Comparison of ENCODE assay signal across 8 cellular contexts in the genomic region with DNA sequence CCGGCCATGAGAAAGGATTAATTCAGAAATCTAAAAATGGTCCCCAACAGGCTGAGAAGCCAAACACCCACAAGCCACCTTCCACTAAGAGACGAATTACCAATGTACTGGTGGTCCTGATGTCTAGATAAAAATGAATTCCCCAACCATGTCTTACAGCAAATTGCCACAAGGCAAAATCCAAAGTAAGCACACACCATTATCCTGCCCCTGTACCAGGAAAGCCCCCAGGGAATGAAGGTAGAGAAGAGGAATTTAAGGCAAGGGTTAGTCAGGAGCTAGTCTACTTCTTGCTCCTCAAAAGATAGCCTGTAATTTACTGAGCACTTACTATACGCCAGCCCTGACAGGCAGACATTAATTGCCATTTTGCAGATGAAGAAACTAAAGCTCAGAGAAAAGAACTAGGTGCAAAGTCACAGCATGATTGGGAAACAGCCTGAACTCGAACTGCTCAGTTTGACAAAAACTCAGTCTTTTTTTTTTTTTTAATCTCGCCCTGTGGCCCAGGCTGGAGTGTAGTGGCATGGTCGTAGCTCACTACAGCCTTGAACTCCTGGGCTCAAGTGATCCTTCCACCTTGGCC.
A peak's percentile ranks its signal among the peaks of the same experiment; 100 is the strongest.
DNase-seq lines count a peak whose midpoint lies in the region; ATAC-seq and TF ChIP-seq lines count a peak whose summit lies in the region.

No MANE protein-coding gene starts in this region.

- H2AFZ ChIP-seq in MM.1S (ENCODE audit: low read length) (no peak overlapping the region), neural progenitor cell (replicated peaks) (no peak overlapping the region)

- no peak for DNase-seq in CD4-positive, alpha-beta T cell
- DNase-seq in MM.1S (peak; percentile 15), neural progenitor cell (ENCODE audit: low spot score) (no peak), NCI-H446 treated with DMSO at 0.1 percent for 48 hours (lab: John Stamatoyannopoulos, UW) (no peak)
- no peak for DNase-seq in stimulated activated CD4-positive, alpha-beta T cell treated with anti-CD3 and anti-CD28 coated beads, Interleukin-4, amount 100 ng/mL, for 1 hour

- peaks cover 54% of the 10 kb centered on the region for H3K4me1 ChIP-seq in MM.1S (ENCODE audit: low read length)
- peaks cover 64% of the 10 kb centered on the region for H3K4me1 ChIP-seq in neural progenitor cell

- peak overlapping the region; percentile 56 for H3K4me3 ChIP-seq in MM.1S (ENCODE audit: low read length)
- no peak overlapping the region for H3K4me3 ChIP-seq in neural progenitor cell

- H3K36me3 ChIP-seq in MM.1S (replicated peaks; ENCODE audit: insufficient read depth, low read length) (no peaks in the 10 kb centered on the region), neural progenitor cell (no peaks in the 10 kb centered on the region)

- H3K9ac ChIP-seq in MM.1S (ENCODE audit: low read length) (peak overlapping the region; percentile 92), neural progenitor cell (no peak overlapping the region)

- peak overlapping the region; percentile 74 for H3K27ac ChIP-seq in CD4-positive, alpha-beta T cell (ENCODE audit: low read depth, low read length)
- H3K27ac ChIP-seq in MM.1S (ENCODE audit: low read length) (peak overlapping the region; percentile 99), cingulate gyrus (ENCODE audit: low read depth, low read length) (peak overlapping the region; percentile 52), neural progenitor cell (no peak overlapping the region)

- CTCF ChIA-PET in CD4-positive, alpha-beta T cell (lab: Charles Lee): interaction anchor here (1.5 kb wide), 1 partner anchor 84 kb away, joined by 4 read pairs; no protein-coding TSS in a partner anchor

- no peaks in the 10 kb centered on the region for H3K27me3 ChIP-seq in CD4-positive, alpha-beta T cell (ENCODE audit: control insufficient read depth, insufficient read depth, low read length)
- H3K27me3 ChIP-seq in MM.1S (replicated peaks; ENCODE audit: insufficient read depth, low read length) (no peaks in the 10 kb centered on the region), neural progenitor cell (no peaks in the 10 kb centered on the region)

- H3K27ac Mint-ChIP-seq in CD4-positive, alpha-beta T cell: peak overlapping the region; percentile 96
- peak overlapping the region; percentile 87 for H3K27ac Mint-ChIP-seq in neural progenitor cell

- H3F3A ChIP-seq in MM.1S (ENCODE audit: insufficient read depth, low read length): peaks cover 45% of the 10 kb centered on the region
- H3F3A ChIP-seq in neural progenitor cell (ENCODE audit: low read depth): peaks cover 26% of the 10 kb centered on the region

- peaks cover 96% of the 10 kb centered on the region for H3K4me1 Mint-ChIP-seq in CD4-positive, alpha-beta T cell (ENCODE audit: low read depth)
- peaks cover 81% of the 10 kb centered on the region for H3K4me1 Mint-ChIP-seq in neural progenitor cell

- H3K9me3 ChIP-seq in CD4-positive, alpha-beta T cell (ENCODE audit: control insufficient read depth, low read length): no peaks in the 10 kb centered on the region
- H3K9me3 ChIP-seq in MM.1S (replicated peaks; ENCODE audit: insufficient read depth, low read length): no peaks in the 10 kb centered on the region
- no peaks in the 10 kb centered on the region for H3K9me3 ChIP-seq in neural progenitor cell (ENCODE audit: low read depth)

- H3K4me2 ChIP-seq in MM.1S (ENCODE audit: low read depth, low read length) (peak overlapping the region; percentile 93), neural progenitor cell (no peak overlapping the region)

- intact Hi-C loops in CD4-positive, alpha-beta T cell (cut with DNase I, micrococcal nuclease): loop anchor here (2.0 to 5.0 kb wide), 5 partner anchors 13 to 83 kb away; no protein-coding TSS in a partner anchor

- no peak for TF ChIP-seq CTCF in CD4-positive, alpha-beta T cell (IDR thresholded peaks at IDR 0.05)
- TF ChIP-seq CTCF in MM.1S (IDR thresholded peaks at IDR 0.05; ENCODE audit: low read length): no peak
- no peak for TF ChIP-seq CTCF in neural progenitor cell (IDR thresholded peaks at IDR 0.05)

- POLR2A ChIA-PET in CD4-positive, alpha-beta T cell (lab: Charles Lee): interaction anchor here (0.6 to 5.8 kb wide), 8 partner anchors 8 to 70 kb away, joined by 3 to 58 read pairs (median 8); no protein-coding TSS in a partner anchor

- H3K79me2 ChIP-seq in MM.1S (ENCODE audit: low read length) (peaks cover 82% of the 10 kb centered on the region), neural progenitor cell (ENCODE audit: low read depth) (peaks cover 3% of the 10 kb centered on the region)

- H3K36me3 Mint-ChIP-seq in CD4-positive, alpha-beta T cell (ENCODE audit: low read depth): no peaks in the 10 kb centered on the region
- peaks cover 3% of the 10 kb centered on the region for H3K36me3 Mint-ChIP-seq in neural progenitor cell

- no peak for ATAC-seq in CD4-positive, alpha-beta T cell (ENCODE audit: poor library complexity)
- ATAC-seq in HG02938 (IDR thresholded peaks at IDR 0.05; ENCODE audit: unreplicated experiment) (no peak), GM18909 (IDR thresholded peaks at IDR 0.05; ENCODE audit: poor library complexity, unreplicated experiment) (no peak)

- no peaks in the 10 kb centered on the region for H3K9me2 ChIP-seq in MM.1S (replicated peaks; ENCODE audit: insufficient read depth, low read length)

- peak overlapping the region; percentile 71 for H3K4me3 Mint-ChIP-seq in CD4-positive, alpha-beta T cell
- H3K4me3 Mint-ChIP-seq in neural progenitor cell: no peak overlapping the region

- H4K20me1 ChIP-seq in MM.1S (ENCODE audit: insufficient read depth, low read length) (no peaks in the 10 kb centered on the region), neural progenitor cell (ENCODE audit: low read depth) (peaks cover 36% of the 10 kb centered on the region)

- no peaks in the 10 kb centered on the region for H3K9me3 Mint-ChIP-seq in CD4-positive, alpha-beta T cell
- H3K9me3 Mint-ChIP-seq in neural progenitor cell: peaks cover 5% of the 10 kb centered on the region

- no peaks in the 10 kb centered on the region for H3K27me3 Mint-ChIP-seq in CD4-positive, alpha-beta T cell
- peaks cover 2% of the 10 kb centered on the region for H3K27me3 Mint-ChIP-seq in neural progenitor cell (ENCODE audit: insufficient read depth, low read depth)
